Comparison of ENCODE assay signal across 8 cellular contexts in genomic region chr12:31324116-31324844, GRCh38. TPM values are rescaled to one million over a fixed set of nuclear protein-coding genes. Genes with fewer than 3 reads are reported as not detected.
DNase-seq lines count a peak whose midpoint lies in the region; ATAC-seq and TF ChIP-seq lines count a peak whose summit lies in the region.

No MANE protein-coding gene starts in this region.

- ATAC-seq in GM18870 (IDR thresholded peaks at IDR 0.05; ENCODE audit: unreplicated experiment) (peak; percentile 26), HG03378 (IDR thresholded peaks at IDR 0.05; ENCODE audit: unreplicated experiment) (peak; percentile 22)
- ATAC-seq in activated T-cell treated with anti-CD3 and anti-CD28 coated beads, Interleukin-2, amount 50 U/mL, for 72 hours (replicated peaks in 1 of 2) = peak; percentile 59 to 63
- ATAC-seq in natural killer cell treated with Interleukin-12 subunit alpha and Interleukin-12 subunit beta and Interleukin-15 and Interleukin-18, amount 100 ng/mL, for 72 hours = peak; percentile 62

- no peaks in the 10 kb centered on the region for H4K20me1 ChIP-seq in fibroblast of lung (ENCODE audit: control insufficient read depth, extremely low read depth, insufficient read depth, low read length)

- H3K36me3 Mint-ChIP-seq in activated T-cell treated with anti-CD3 and anti-CD28 coated beads, Interleukin-2, amount 50 U/mL, for 72 hours (ENCODE audit: insufficient read depth in 2 of 2) = peaks cover 12 to 20% of the 10 kb centered on the region in 2 donors
- H3K36me3 Mint-ChIP-seq in natural killer cell treated with Interleukin-12 subunit alpha and Interleukin-12 subunit beta and Interleukin-15 and Interleukin-18, amount 100 ng/mL, for 72 hours = no peaks in the 10 kb centered on the region

- H3K4me3 ChIP-seq in fibroblast of lung (replicated peaks in 1 of 4; ENCODE audit: control extremely low read depth in 1 of 4, insufficient read depth in 1 of 4, low read depth in 3 of 4, low read length in 4 of 4) = peak overlapping the region; percentile 69 to 91 (median 73)

- peak overlapping the region; percentile 90 for H2AFZ ChIP-seq in fibroblast of lung (ENCODE audit: low read length)

- no peaks in the 10 kb centered on the region for H3K27me3 ChIP-seq in fibroblast of lung (ENCODE audit: control insufficient read depth, insufficient read depth, low read length)

- H3K36me3 ChIP-seq in fibroblast of lung (ENCODE audit: control insufficient read depth, insufficient read depth, low read length) = no peaks in the 10 kb centered on the region

- H3K79me2 ChIP-seq in fibroblast of lung (ENCODE audit: control insufficient read depth, insufficient read depth, low read length) = peaks cover 39% of the 10 kb centered on the region

- H3K27ac ChIP-seq in fibroblast of lung (ENCODE audit: insufficient read depth, low read length) = peak overlapping the region; percentile 83

- TF ChIP-seq CTCF in fibroblast of lung (conservative IDR thresholded peaks at IDR 0.05 in 1 of 2, IDR thresholded peaks at IDR 0.05 in 1 of 2; ENCODE audit: low read depth in 1 of 2, low read length in 2 of 2) = peak in 1 of 2 donors; percentile 6

- H3K9me3 ChIP-seq in fibroblast of lung (ENCODE audit: control insufficient read depth, insufficient read depth, low read depth, low read length) = no peaks in the 10 kb centered on the region

- H3K9me3 Mint-ChIP-seq in activated T-cell treated with anti-CD3 and anti-CD28 coated beads, Interleukin-2, amount 50 U/mL, for 72 hours = no peaks in the 10 kb centered on the region
- H3K9me3 Mint-ChIP-seq in natural killer cell treated with Interleukin-12 subunit alpha and Interleukin-12 subunit beta and Interleukin-15 and Interleukin-18, amount 100 ng/mL, for 72 hours = no peaks in the 10 kb centered on the region

- DNase-seq in AG20443 (ENCODE audit: low spot score) (peak; percentile 79), OCI-M1 (lab: John Stamatoyannopoulos, UW) (peak; percentile 84), fibroblast of lung (ENCODE audit: low read depth in 2 of 2) (peak; percentile 79 to 83)
- DNase-seq in activated T-cell treated with anti-CD3 and anti-CD28 coated beads, Interleukin-2, amount 50 U/mL, for 72 hours = peak; percentile 81 to 83
- DNase-seq in natural killer cell treated with Interleukin-12 subunit alpha and Interleukin-12 subunit beta and Interleukin-15 and Interleukin-18, amount 100 ng/mL, for 72 hours (ENCODE audit: low spot score) = peak; percentile 77
- DNase-seq in stimulated activated naive CD4-positive, alpha-beta T cell treated with Interleukin-2 at 50 U/mL for 16 hours (lab: John Stamatoyannopoulos, UW) = peak; percentile 73

- peaks cover 54% of the 10 kb centered on the region for H3K4me1 Mint-ChIP-seq in activated T-cell treated with anti-CD3 and anti-CD28 coated beads, Interleukin-2, amount 50 U/mL, for 72 hours (ENCODE audit: low read depth)
- H3K4me1 Mint-ChIP-seq in natural killer cell treated with Interleukin-12 subunit alpha and Interleukin-12 subunit beta and Interleukin-15 and Interleukin-18, amount 100 ng/mL, for 72 hours (ENCODE audit: low read depth in 2 of 2) = peaks cover 39 to 44% of the 10 kb centered on the region in 2 donors

- peak overlapping the region; percentile 75 for H3K9ac ChIP-seq in fibroblast of lung (ENCODE audit: insufficient read depth, low read length)

- peak overlapping the region; percentile 92 for H3K4me2 ChIP-seq in fibroblast of lung (ENCODE audit: extremely low read depth, insufficient read depth, low read length)

- H3K27me3 Mint-ChIP-seq in activated T-cell treated with anti-CD3 and anti-CD28 coated beads, Interleukin-2, amount 50 U/mL, for 72 hours (ENCODE audit: low read depth) = no peaks in the 10 kb centered on the region
- no peaks in the 10 kb centered on the region for H3K27me3 Mint-ChIP-seq in natural killer cell treated with Interleukin-12 subunit alpha and Interleukin-12 subunit beta and Interleukin-15 and Interleukin-18, amount 100 ng/mL, for 72 hours

- H3K27ac Mint-ChIP-seq in activated T-cell treated with anti-CD3 and anti-CD28 coated beads, Interleukin-2, amount 50 U/mL, for 72 hours = peak overlapping the region; percentile 92
- H3K27ac Mint-ChIP-seq in natural killer cell treated with Interleukin-12 subunit alpha and Interleukin-12 subunit beta and Interleukin-15 and Interleukin-18, amount 100 ng/mL, for 72 hours = peak overlapping the region; percentile 85 to 95

- H3K4me1 ChIP-seq in fibroblast of lung (ENCODE audit: control insufficient read depth, extremely low read depth, insufficient read depth, low read length) = no peaks in the 10 kb centered on the region

- peak overlapping the region; percentile 92 to 96 for H3K4me3 Mint-ChIP-seq in activated T-cell treated with anti-CD3 and anti-CD28 coated beads, Interleukin-2, amount 50 U/mL, for 72 hours
- H3K4me3 Mint-ChIP-seq in natural killer cell treated with Interleukin-12 subunit alpha and Interleukin-12 subunit beta and Interleukin-15 and Interleukin-18, amount 100 ng/mL, for 72 hours = peak overlapping the region; percentile 83

RNA-seq across cellular contexts. Expression of gene SINHCAF, which starts 1.7 kb away (rescaled TPM):
- 100 to 1,000 TPM; 189 to 216 TPM for total RNA-seq in activated T-cell treated with anti-CD3 and anti-CD28 coated beads, Interleukin-2, amount 50 U/mL, for 72 hours
- 13.2 and 14.4 TPM in 2 replicates for total RNA-seq in fibroblast of lung
- 12.3 and 16.4 TPM in 2 replicates for polyA plus RNA-seq in fibroblast of lung
- 6.2 and 9.5 TPM in 2 replicates for polyA plus RNA-seq in fibroblast of lung (2012)
- 0.89 and 4.7 TPM in 2 replicates for polyA minus RNA-seq in fibroblast of lung (ENCODE audit: low replicate concordance)
- total RNA-seq in natural killer cell treated with Interleukin-12 subunit alpha and Interleukin-12 subunit beta and Interleukin-15 and Interleukin-18, amount 100 ng/mL, for 72 hours = 100 to 1,000 TPM in 1 of 2 donors, 10 to 100 TPM in 1; 91.5 to 111 TPM

Comparison
In these comparisons a context has a peak if more than half of its experiments do, and no peak if none do; other contexts are left out.
1. Peak in every context shown above with its lines: DNase-seq, ATAC-seq, H3K4me3 ChIP-seq and H3K27ac ChIP-seq.